ENCODE assay signal across 13 cellular contexts in genomic region chr17:5758651-5759050, GRCh38.
DNase-seq lines count a peak whose midpoint lies in the region; ATAC-seq and TF ChIP-seq lines count a peak whose summit lies in the region.
"Had no signal": no experiment of that assay in that cellular context is flagged by ENCODE, and none has a peak within 500 bp of the region (broad histone marks: within the 10 kb centered on the region; RNA-seq: fewer than 3 reads in every experiment).

No MANE protein-coding gene starts in this region.

- H3K36me3 ChIP-seq in adrenal gland (replicated peaks in 1 of 2) (no peaks in the 10 kb centered on the region), left ventricle myocardium inferior (no peaks in the 10 kb centered on the region)

- TF ChIP-seq CTCF in adrenal gland (IDR thresholded peaks at IDR 0.05) (no peak), left ventricle myocardium inferior (IDR thresholded peaks at IDR 0.05; ENCODE audit: borderline replicate concordance) (no peak)

- ATAC-seq in GM19455 (IDR thresholded peaks at IDR 0.05; ENCODE audit: unreplicated experiment) (no peak), HG03108 (IDR thresholded peaks at IDR 0.05; ENCODE audit: unreplicated experiment) (no peak)

- no peak overlapping the region for H3K4me3 ChIP-seq in adrenal gland
- H3K4me3 ChIP-seq in left ventricle myocardium inferior = no peak overlapping the region
- H3K4me3 ChIP-seq: PC-9 had no signal

- no peak for TF ChIP-seq POLR2A in adrenal gland (IDR thresholded peaks at IDR 0.05)

- H3K4me1 ChIP-seq in adrenal gland (replicated peaks in 1 of 2) (peaks cover 8 to 13% of the 10 kb centered on the region in 2 donors), left ventricle myocardium inferior (no peaks in the 10 kb centered on the region)
- H3K4me1 ChIP-seq: parathyroid adenoma had no signal

- H3K27ac ChIP-seq in adrenal gland = peak overlapping the region in 3 of 5 donors; percentile 59 to 88 (median 74)
- no peak overlapping the region for H3K27ac ChIP-seq in left ventricle myocardium inferior (replicated peaks)
- H3K27ac ChIP-seq: parathyroid adenoma, PC-9 had no signal

- intact Hi-C loops in adrenal gland (cut with DNase I) (no loop called here), left ventricle myocardium inferior (cut with micrococcal nuclease) (no loop called here)

- H3K9me3 ChIP-seq in adrenal gland (replicated peaks in 1 of 3) (no peaks in the 10 kb centered on the region), left ventricle myocardium inferior (replicated peaks) (peaks cover 7% of the 10 kb centered on the region)

- peak; percentile 50 for DNase-seq in EH (ENCODE audit: low read depth)
- DNase-seq in HT-29 (ENCODE audit: low spot score) = peak; percentile 32
- DNase-seq in adrenal gland = peak in 6 of 7 donors; percentile 42 to 71 (median 64)
- DNase-seq in iPS DF 19.7 (ENCODE audit: low read depth, low spot score) = peak; percentile 95
- no peak for DNase-seq in activated T-cell treated with anti-CD3 and anti-CD28 coated beads, Interleukin-2, amount 50 U/mL, for 1 hour
- DNase-seq in left ventricle myocardium inferior = no peak
- DNase-seq: activated CD4-positive, CD25-positive, alpha-beta regulatory T cell treated with anti-CD3 and anti-CD28 coated beads, Interleukin-2, amount 50 U/mL, for 72 hours; activated naive CD8-positive, alpha-beta T cell treated with anti-CD3 and anti-CD28 coated beads, Interleukin-2, amount 10 ng/mL, durations not matched to agents 7 days and 5 days; MV-4-11; PC-9 had no signal

- no peaks in the 10 kb centered on the region for H3K27me3 ChIP-seq in adrenal gland
- peaks cover 94% of the 10 kb centered on the region for H3K27me3 ChIP-seq in left ventricle myocardium inferior (ENCODE audit: low read depth)

Comparison
In these comparisons a context has a peak if more than half of its experiments do, and no peak if none do; other contexts are left out.
1. DNase-seq: peak in EH (single experiment), HT-29 (single experiment), adrenal gland (6 of 7) and iPS DF 19.7 (single experiment); none in activated T-cell treated with anti-CD3 and anti-CD28 coated beads, Interleukin-2, amount 50 U/mL, for 1 hour (single experiment) and left ventricle myocardium inferior (single experiment).